ENCODE assay signal across 18 cellular contexts in the genomic region with DNA sequence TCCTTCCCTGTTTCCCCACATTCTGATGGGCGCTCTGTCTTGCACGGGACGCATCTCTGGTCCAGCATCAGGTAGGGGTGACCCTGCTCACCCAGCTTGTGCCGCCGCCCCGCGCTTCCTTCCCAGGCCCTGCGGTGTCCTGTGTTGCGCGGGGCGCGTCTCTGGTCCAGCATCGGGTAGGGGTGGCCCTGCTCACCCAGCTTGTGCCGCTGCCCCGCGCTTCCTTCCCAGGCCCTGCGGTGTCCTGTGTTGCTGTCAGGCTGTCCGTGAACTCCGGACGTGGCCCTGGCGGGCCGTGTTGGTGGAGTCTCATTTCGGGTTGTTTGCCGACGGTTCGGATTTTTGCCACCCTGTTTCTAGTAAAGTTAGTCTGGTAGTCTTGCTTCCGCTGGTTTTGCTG. TPM values are rescaled to one million over a fixed set of nuclear protein-coding genes. Genes with fewer than 3 reads are reported as not detected.
A peak's percentile ranks its signal among the peaks of the same experiment; 100 is the strongest.
DNase-seq lines count a peak whose midpoint lies in the region; ATAC-seq and TF ChIP-seq lines count a peak whose summit lies in the region.
"Had no signal": no experiment of that assay in that cellular context is flagged by ENCODE, and none has a peak within 500 bp of the region (broad histone marks: within the 10 kb centered on the region; RNA-seq: fewer than 3 reads in every experiment).

No MANE protein-coding gene starts in this region.

- no peaks in the 10 kb centered on the region for H3K27me3 ChIP-seq in BLaER1
- no peaks in the 10 kb centered on the region for H3K27me3 ChIP-seq in CD4-positive, CD25-positive, alpha-beta regulatory T cell (ENCODE audit: control insufficient read depth, insufficient read depth, low read length)
- no peaks in the 10 kb centered on the region for H3K27me3 ChIP-seq in A673 (replicated peaks; ENCODE audit: insufficient read depth, low read depth, low read length, poor library complexity)
- H3K27me3 ChIP-seq: MG63 had no signal

- H3K27me3 Mint-ChIP-seq in CD4-positive, CD25-positive, alpha-beta regulatory T cell: no peaks in the 10 kb centered on the region
- H3K27me3 Mint-ChIP-seq in brain: no peaks in the 10 kb centered on the region
- no peaks in the 10 kb centered on the region for H3K27me3 Mint-ChIP-seq in neural crest cell (ENCODE audit: low read depth)

- H3K36me3 Mint-ChIP-seq in CD4-positive, CD25-positive, alpha-beta regulatory T cell: peaks cover 8% of the 10 kb centered on the region
- H3K36me3 Mint-ChIP-seq in brain (no peaks in the 10 kb centered on the region), neural crest cell (ENCODE audit: low read depth) (no peaks in the 10 kb centered on the region)

- POLR2A ChIA-PET in A673 (lab: Charles Lee; ENCODE audit: low non-redundant PET): no interaction called here

- CTCF ChIA-PET in A673 (lab: Charles Lee): no interaction called here

- no TSS peak for BruUV-seq in A673 (replicated peaks; lab: Mats Ljungman, UMichigan)

- peak overlapping the region in 2 of 3 donors; percentile 72 to 75 for H3K27ac Mint-ChIP-seq in CD4-positive, CD25-positive, alpha-beta regulatory T cell
- H3K27ac Mint-ChIP-seq in brain (peak overlapping the region in 4 of 5 experiments; percentile 62 to 85 (median 77)), neural crest cell (ENCODE audit: unreplicated experiment) (peak overlapping the region; percentile 54)

- H3K9me3 Mint-ChIP-seq in CD4-positive, CD25-positive, alpha-beta regulatory T cell: no peaks in the 10 kb centered on the region
- H3K9me3 Mint-ChIP-seq in brain (no peaks in the 10 kb centered on the region), neural crest cell (no peaks in the 10 kb centered on the region)

- H3K4me2 ChIP-seq in BLaER1: peak overlapping the region; percentile 98
- H3K4me2 ChIP-seq: KMS-11 had no signal

- H3K4me3 ChIP-seq in BLaER1: no peak overlapping the region
- no peak overlapping the region for H3K4me3 ChIP-seq in CD4-positive, CD25-positive, alpha-beta regulatory T cell (ENCODE audit: low read depth, low read length)
- H3K4me3 ChIP-seq in A673 (ENCODE audit: low read depth, low read length, poor library complexity, severe bottlenecking): no peak overlapping the region
- H3K4me3 ChIP-seq: GM12878, GM23248, MG63 had no signal

- peaks cover 100% of the 10 kb centered on the region for H4K20me1 ChIP-seq in BLaER1

- H3K36me3 ChIP-seq in BLaER1: peaks cover 31% of the 10 kb centered on the region; the same call in 1 of the 2 replicates
- no peaks in the 10 kb centered on the region for H3K36me3 ChIP-seq in CD4-positive, CD25-positive, alpha-beta regulatory T cell (ENCODE audit: control insufficient read depth, insufficient read depth, low read length)
- H3K36me3 ChIP-seq in A673 (ENCODE audit: insufficient read depth, low read length, poor library complexity, severe bottlenecking): peaks cover 2% of the 10 kb centered on the region

- peak overlapping the region in 3 of 4 donors; percentile 31 to 68 (median 55) for H3K4me3 Mint-ChIP-seq in CD4-positive, CD25-positive, alpha-beta regulatory T cell
- H3K4me3 Mint-ChIP-seq in brain (peak overlapping the region in 3 of 5 experiments; percentile 33 to 74 (median 46)), neural crest cell (peak overlapping the region; percentile 70)

- ATAC-seq in CD4-positive, CD25-positive, alpha-beta regulatory T cell (ENCODE audit: low read depth in 2 of 2): no peak
- no peak for ATAC-seq in HG02973 (IDR thresholded peaks at IDR 0.05; ENCODE audit: unreplicated experiment)
- ATAC-seq: GM12878 had no signal

- intact Hi-C loops in A673 (cut with micrococcal nuclease; ENCODE audit: unreplicated experiment): no loop called here

- peaks cover 100% of the 10 kb centered on the region for H3K4me1 ChIP-seq in BLaER1
- H3K4me1 ChIP-seq in CD4-positive, CD25-positive, alpha-beta regulatory T cell (ENCODE audit: control insufficient read depth, insufficient read depth, low read length, poor library complexity, severe bottlenecking): peaks cover 88% of the 10 kb centered on the region
- H3K4me1 ChIP-seq in A673 (ENCODE audit: insufficient read depth, low read length, poor library complexity, severe bottlenecking): peaks cover 7% of the 10 kb centered on the region

- TF ChIP-seq CTCF in brain (conservative IDR thresholded peaks at IDR 0.05) (no peak), neural crest cell (conservative IDR thresholded peaks at IDR 0.05) (no peak), A673 (conservative IDR thresholded peaks at IDR 0.05; ENCODE audit: low read depth, low read length) (no peak)

- 0 out of 2 replicates have a peak overlapping the region, but pooled peaks have one; percentile 22 for H3K27ac ChIP-seq in BLaER1
- no peak overlapping the region for H3K27ac ChIP-seq in CD4-positive, CD25-positive, alpha-beta regulatory T cell (ENCODE audit: insufficient read depth, low read length, poor library complexity, severe bottlenecking)
- H3K27ac ChIP-seq in A673 (ENCODE audit: low read depth, low read length, poor library complexity, severe bottlenecking): no peak overlapping the region
- H3K27ac ChIP-seq: GM23248, HL-60, KMS-11 had no signal

- H3K9ac ChIP-seq in BLaER1: 0 out of 2 replicates have a peak overlapping the region, but pooled peaks have one; percentile 24
- H3K9ac ChIP-seq: GM23248, KMS-11 had no signal

- H3K4me1 Mint-ChIP-seq in CD4-positive, CD25-positive, alpha-beta regulatory T cell: peaks cover 6 to 77% (median 38%) of the 10 kb centered on the region in 4 donors
- H3K4me1 Mint-ChIP-seq in brain (peaks cover 56% of the 10 kb centered on the region), neural crest cell (peaks cover 18% of the 10 kb centered on the region)

- no peak for DNase-seq in CD4-positive, CD25-positive, alpha-beta regulatory T cell
- DNase-seq in neural crest cell (ENCODE audit: low read depth, low spot score) (no peak), NCI-H524 (lab: John Stamatoyannopoulos, UW) (no peak), A673 (ENCODE audit: low spot score) (no peak)
- DNase-seq: C1 segment of cervical spinal cord, DMS79, GM23248, MG63, NCI-H1105, NCI-H187, NCI-H446, NCI-H774 had no signal

- no peaks in the 10 kb centered on the region for H3K9me3 ChIP-seq in BLaER1
- no peaks in the 10 kb centered on the region for H3K9me3 ChIP-seq in CD4-positive, CD25-positive, alpha-beta regulatory T cell (ENCODE audit: control insufficient read depth in 2 of 2, low read length in 2 of 2)
- no peaks in the 10 kb centered on the region for H3K9me3 ChIP-seq in A673 (ENCODE audit: low read depth, low read length, poor library complexity, severe bottlenecking)
- H3K9me3 ChIP-seq: MG63 had no signal

RNA-seq across cellular contexts. Expression of a gene that starts 6.8 kb away (rescaled TPM):
- 94.6 TPM for total RNA-seq in CD4-positive, CD25-positive, alpha-beta regulatory T cell
- under 1 TPM; 0.16 to 0.78 (median 0.31) TPM for polyA plus RNA-seq in CD4-positive, CD25-positive, alpha-beta regulatory T cell
- 59.3 TPM for polyA plus RNA-seq in brain (ENCODE audit: insufficient read depth, low read depth, low replicate concordance)
- total RNA-seq in neural crest cell (118 and 121 TPM in 2 replicates), A673 (2021) (111 and 130 TPM in 2 replicates)
